ENCODE assay signal across 8 cellular contexts in genomic region chr7:72493850-72494661, GRCh38.
A peak's percentile ranks its signal among the peaks of the same experiment; 100 is the strongest.
DNase-seq lines count a peak whose midpoint lies in the region.

No MANE protein-coding gene starts in this region.

- no peaks in the 10 kb centered on the region for H3K79me2 ChIP-seq in Karpas-422 (ENCODE audit: low read length)

- H3K9me3 ChIP-seq in Karpas-422 (ENCODE audit: low read length) (no peaks in the 10 kb centered on the region), SJSA1 (replicated peaks) (no peaks in the 10 kb centered on the region)

- H3K4me3 ChIP-seq in Karpas-422 (ENCODE audit: low read length): no peak overlapping the region
- no peak overlapping the region for H3K4me3 ChIP-seq in SJSA1

- H3K27me3 ChIP-seq in Karpas-422 (ENCODE audit: low read length) (no peaks in the 10 kb centered on the region), SJSA1 (replicated peaks) (no peaks in the 10 kb centered on the region)

- H3K9ac ChIP-seq in Karpas-422 (ENCODE audit: low read length): no peak overlapping the region

- no peaks in the 10 kb centered on the region for H3K9me2 ChIP-seq in Karpas-422 (replicated peaks; ENCODE audit: insufficient read depth, low read length)

- H3K4me1 ChIP-seq in Karpas-422 (ENCODE audit: low read length): no peaks in the 10 kb centered on the region
- no peaks in the 10 kb centered on the region for H3K4me1 ChIP-seq in SJSA1 (replicated peaks)

- H3K27ac ChIP-seq in Karpas-422 (ENCODE audit: low read length) (no peak overlapping the region), SJSA1 (no peak overlapping the region)

- H3K4me2 ChIP-seq in Karpas-422 (ENCODE audit: low read depth, low read length, poor library complexity, severe bottlenecking): no peak overlapping the region

- no peaks in the 10 kb centered on the region for H3K36me3 ChIP-seq in Karpas-422 (ENCODE audit: insufficient read depth, low read length)
- H3K36me3 ChIP-seq in SJSA1: no peaks in the 10 kb centered on the region

- H4K20me1 ChIP-seq in Karpas-422 (ENCODE audit: insufficient read depth, low read depth, low read length): no peaks in the 10 kb centered on the region

- peak; percentile 9 for DNase-seq in NCI-H510A treated with DMSO at 0.1 percent for 48 hours (lab: John Stamatoyannopoulos, UW)
- DNase-seq in NCI-H510A (lab: John Stamatoyannopoulos, UW): no peak
- DNase-seq in Karpas-422: peak; percentile 82
- peak; percentile 24 to 51 for DNase-seq in SJSA1 (ENCODE audit: low read depth in 1 of 2, low spot score in 2 of 2)
- DNase-seq in anterior cingulate cortex (lab: John Stamatoyannopoulos, UW): peak in 49 of 58 donors; percentile 2 to 83 (median 35)
- DNase-seq in hippocampal formation (lab: John Stamatoyannopoulos, UW): peak; percentile 21 to 59
- DNase-seq in stimulated activated CD4-positive, alpha-beta T cell treated with anti-CD3 and anti-CD28 coated beads, Interleukin-12 subunit alpha, Interleukin-12 subunit beta, amount 100 ng/mL, for 4 hours: peak; percentile 55
- no peak for DNase-seq in HCEC 1CT

- no peak overlapping the region for H2AFZ ChIP-seq in Karpas-422 (ENCODE audit: low read length)

Comparison
In these comparisons a context has a peak if more than half of its experiments do, and no peak if none do; other contexts are left out.
1. DNase-seq: peak in NCI-H510A treated with DMSO at 0.1 percent for 48 hours (single experiment), Karpas-422 (single experiment), SJSA1 (2 of 2), anterior cingulate cortex (49 of 58), hippocampal formation (2 of 2) and stimulated activated CD4-positive, alpha-beta T cell treated with anti-CD3 and anti-CD28 coated beads, Interleukin-12 subunit alpha, Interleukin-12 subunit beta, amount 100 ng/mL, for 4 hours (single experiment); none in NCI-H510A (single experiment) and HCEC 1CT (single experiment).